Comparison of ENCODE assay signal across 26 cellular contexts in the genomic region with DNA sequence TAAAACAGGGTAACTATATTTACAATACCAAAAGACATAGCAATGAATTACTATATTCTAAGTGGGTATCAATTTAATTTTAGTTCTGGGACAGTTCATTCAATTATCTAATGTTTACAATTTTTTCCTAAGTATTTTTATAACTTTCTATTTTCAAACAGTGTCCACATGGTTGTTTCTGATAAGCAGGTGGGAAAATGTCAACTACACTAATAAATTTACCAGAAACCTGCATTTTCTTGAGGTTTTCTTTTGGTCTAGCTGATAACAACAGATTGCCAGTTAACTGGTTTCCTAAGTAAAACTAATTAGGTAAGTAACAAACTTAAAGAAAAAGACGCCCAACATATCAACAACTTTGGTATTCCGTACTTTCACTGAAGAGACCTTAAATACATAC.
DNase-seq lines count a peak whose midpoint lies in the region; ATAC-seq, FAIRE-seq and TF ChIP-seq lines count a peak whose summit lies in the region.
"Had no signal": no experiment of that assay in that cellular context is flagged by ENCODE, and none has a peak within 500 bp of the region (broad histone marks: within the 10 kb centered on the region; RNA-seq: fewer than 3 reads in every experiment).

No MANE protein-coding gene starts in this region.

- no peak overlapping the region for H3K4me2 ChIP-seq in HepG2 (ENCODE audit: low read depth, low read length)
- H3K4me2 ChIP-seq: GM23338 had no signal

- no peak for FAIRE-seq in HepG2 (lab: Jason Lieb, UNC)

- peak overlapping the region; percentile 72 for H3K4me3 Mint-ChIP-seq in T-helper 2 cell treated with Interferon-gamma antibody and Interleukin-4, amounts not matched to agents 5 μg/mL and 100 μg/mL, for 36 hours
- H3K4me3 Mint-ChIP-seq in activated T-cell treated with anti-CD3 and anti-CD28 coated beads, Interleukin-2, amount 50 U/mL, for 24 hours, result peak overlapping the region; percentile 94
- H3K4me3 Mint-ChIP-seq in stimulated activated effector memory CD8-positive, alpha-beta T cell treated with anti-CD3 and anti-CD28 coated beads, Interleukin-12 subunit alpha, Interleukin-12 subunit beta, amount 100 ng/mL, for 72 hours, result peak overlapping the region; percentile 77
- H3K4me3 Mint-ChIP-seq: B cell; CD8-positive, alpha-beta T cell; GM23338; H9 had no signal

- no peak overlapping the region for H3K9ac ChIP-seq in HepG2 (ENCODE audit: insufficient read depth, low read depth, low read length)

- H3K27me3 Mint-ChIP-seq in T-helper 2 cell treated with Interferon-gamma antibody and Interleukin-4, amounts not matched to agents 5 μg/mL and 100 μg/mL, for 36 hours (ENCODE audit: low read depth), result no peaks in the 10 kb centered on the region
- no peaks in the 10 kb centered on the region for H3K27me3 Mint-ChIP-seq in activated T-cell treated with anti-CD3 and anti-CD28 coated beads, Interleukin-2, amount 50 U/mL, for 24 hours
- H3K27me3 Mint-ChIP-seq: B cell had no signal

- H3K4me1 Mint-ChIP-seq in T-helper 2 cell treated with Interferon-gamma antibody and Interleukin-4, amounts not matched to agents 5 μg/mL and 100 μg/mL, for 36 hours (ENCODE audit: low read depth), result peaks cover 66% of the 10 kb centered on the region
- peaks cover 57% of the 10 kb centered on the region for H3K4me1 Mint-ChIP-seq in activated T-cell treated with anti-CD3 and anti-CD28 coated beads, Interleukin-2, amount 50 U/mL, for 24 hours (ENCODE audit: low read depth)
- peaks cover 36% of the 10 kb centered on the region for H3K4me1 Mint-ChIP-seq in stimulated activated effector memory CD8-positive, alpha-beta T cell treated with anti-CD3 and anti-CD28 coated beads, Interleukin-12 subunit alpha, Interleukin-12 subunit beta, amount 100 ng/mL, for 72 hours
- H3K4me1 Mint-ChIP-seq: B cell, GM23338, H9 had no signal

- TF ChIP-seq CTCF in HepG2 (CRISPR knock-in tag; IDR thresholded peaks at IDR 0.05), result no peak
- no peak for TF ChIP-seq CTCF in right lobe of liver (IDR thresholded peaks at IDR 0.05)

- H3K27me3 ChIP-seq in HepG2 (ENCODE audit: control insufficient read depth in 1 of 2, insufficient read depth in 2 of 2, low read length in 2 of 2) (no peaks in the 10 kb centered on the region), right lobe of liver (no peaks in the 10 kb centered on the region)

- no peak overlapping the region for H3K4me3 ChIP-seq in HepG2 (replicated peaks in 1 of 3; ENCODE audit: insufficient read depth in 1 of 3, low read depth in 2 of 3, low read length in 3 of 3)
- H3K4me3 ChIP-seq in right lobe of liver, result no peak overlapping the region
- H3K4me3 ChIP-seq: GM12878, GM23338 had no signal

- WGBS in HepG2 (ENCODE audit: low lambda C conversion rate), result 99% methylated on average over 2 of the region's 2 CpGs
- 88% methylated on average over 2 of the region's 2 CpGs for WGBS in right lobe of liver (ENCODE audit: insufficient coverage, low coverage, low lambda C conversion rate, missing lambda C conversion rate)

- POLR2A ChIA-PET in HepG2 (lab: Yijun Ruan, JAX), result no interaction called here

- no peaks in the 10 kb centered on the region for H3K36me3 ChIP-seq in HepG2 (replicated peaks in 1 of 2; ENCODE audit: control insufficient read depth in 1 of 2, insufficient read depth in 2 of 2, low read length in 2 of 2)
- H3K36me3 ChIP-seq in right lobe of liver, result no peaks in the 10 kb centered on the region

- TF ChIP-seq EP300 in HepG2 (IDR thresholded peaks at IDR 0.05; ENCODE audit: low read depth in 2 of 2, low read length in 2 of 2) (no peak), HepG2 (CRISPR knock-in tag; IDR thresholded peaks at IDR 0.05; ENCODE audit: borderline replicate concordance) (no peak)

- TF ChIP-seq RAD21 in HepG2 (CRISPR knock-in tag; IDR thresholded peaks at IDR 0.05), result no peak

- H3K27ac ChIP-seq in HepG2 (ENCODE audit: extremely low read length, insufficient read depth, low read length), result no peak overlapping the region
- no peak overlapping the region for H3K27ac ChIP-seq in right lobe of liver
- H3K27ac ChIP-seq: 22Rv1, C4-2B had no signal

- CTCF ChIA-PET in HepG2 (lab: Yijun Ruan, JAX; ENCODE audit: low intra/inter-chr PET ratio, low total read pairs), result no interaction called here

- BruUV-seq in HepG2 (replicated peaks; lab: Mats Ljungman, UMichigan), result no TSS peak

- H3K9me3 Mint-ChIP-seq in T-helper 2 cell treated with Interferon-gamma antibody and Interleukin-4, amounts not matched to agents 5 μg/mL and 100 μg/mL, for 36 hours, result no peaks in the 10 kb centered on the region
- no peaks in the 10 kb centered on the region for H3K9me3 Mint-ChIP-seq in activated T-cell treated with anti-CD3 and anti-CD28 coated beads, Interleukin-2, amount 50 U/mL, for 24 hours
- no peaks in the 10 kb centered on the region for H3K9me3 Mint-ChIP-seq in stimulated activated effector memory CD8-positive, alpha-beta T cell treated with anti-CD3 and anti-CD28 coated beads, Interleukin-12 subunit alpha, Interleukin-12 subunit beta, amount 100 ng/mL, for 72 hours
- H3K9me3 Mint-ChIP-seq: CD8-positive, alpha-beta T cell; GM23338; H9 had no signal

- intact Hi-C loops in HepG2 (cut with micrococcal nuclease; ENCODE audit: unreplicated experiment) (no loop called here), right lobe of liver (cut with DNase I) (no loop called here)

- ATAC-seq in HepG2 (no peak), right lobe of liver (no peak)
- ATAC-seq in stimulated activated effector memory CD8-positive, alpha-beta T cell treated with anti-CD3 and anti-CD28 coated beads, Interleukin-12 subunit alpha, Interleukin-12 subunit beta, amount 100 ng/mL, for 72 hours, result no peak
- ATAC-seq: CD8-positive, alpha-beta T cell; GM12878; GM23338; PC-3 had no signal

- peak overlapping the region; percentile 81 for H3K27ac Mint-ChIP-seq in T-helper 2 cell treated with Interferon-gamma antibody and Interleukin-4, amounts not matched to agents 5 μg/mL and 100 μg/mL, for 36 hours
- H3K27ac Mint-ChIP-seq in activated T-cell treated with anti-CD3 and anti-CD28 coated beads, Interleukin-2, amount 50 U/mL, for 24 hours, result peak overlapping the region; percentile 65
- no peak overlapping the region for H3K27ac Mint-ChIP-seq in stimulated activated effector memory CD8-positive, alpha-beta T cell treated with anti-CD3 and anti-CD28 coated beads, Interleukin-12 subunit alpha, Interleukin-12 subunit beta, amount 100 ng/mL, for 72 hours
- H3K27ac Mint-ChIP-seq: B cell; CD8-positive, alpha-beta T cell; GM23338; H9 had no signal

- in situ Hi-C loops in HepG2 (cut with HindIII; ENCODE audit: extremely low pct_ligation_motif_present, low pct_unique_long_range_greater_than_20kb), result no loop called here

- H3K4me1 ChIP-seq in HepG2 (ENCODE audit: insufficient read depth, low read length) (no peaks in the 10 kb centered on the region), right lobe of liver (no peaks in the 10 kb centered on the region)
- H3K4me1 ChIP-seq: Caco-2 had no signal

- peaks cover 10% of the 10 kb centered on the region for H3K36me3 Mint-ChIP-seq in T-helper 2 cell treated with Interferon-gamma antibody and Interleukin-4, amounts not matched to agents 5 μg/mL and 100 μg/mL, for 36 hours (ENCODE audit: low read depth)
- peaks cover 90% of the 10 kb centered on the region for H3K36me3 Mint-ChIP-seq in activated T-cell treated with anti-CD3 and anti-CD28 coated beads, Interleukin-2, amount 50 U/mL, for 24 hours (ENCODE audit: low read depth)
- H3K36me3 Mint-ChIP-seq in stimulated activated effector memory CD8-positive, alpha-beta T cell treated with anti-CD3 and anti-CD28 coated beads, Interleukin-12 subunit alpha, Interleukin-12 subunit beta, amount 100 ng/mL, for 72 hours, result peaks cover 71% of the 10 kb centered on the region
- H3K36me3 Mint-ChIP-seq: CD8-positive, alpha-beta T cell had no signal

- H3K79me2 ChIP-seq in HepG2 (ENCODE audit: insufficient read depth, low read length), result no peaks in the 10 kb centered on the region

- H2AFZ ChIP-seq in HepG2 (ENCODE audit: low read length), result no peak overlapping the region
- H2AFZ ChIP-seq: GM23338 had no signal

- no peaks in the 10 kb centered on the region for H4K20me1 ChIP-seq in HepG2 (ENCODE audit: insufficient read depth, low read length)

- no peak for TF ChIP-seq POLR2A in HepG2 (IDR thresholded peaks at IDR 0.05; ENCODE audit: insufficient read depth in 1 of 2, low read depth in 2 of 2, low read length in 2 of 2)
- TF ChIP-seq POLR2A in right lobe of liver (IDR thresholded peaks at IDR 0.05), result no peak

- DNase-seq in T-helper 2 cell treated with Interferon-gamma antibody and Interleukin-4, amounts not matched to agents 5 μg/mL and 100 μg/mL, for 36 hours (ENCODE audit: low spot score), result no peak
- DNase-seq in T-helper 2 cell, result no peak
- DNase-seq in activated T-cell treated with anti-CD3 and anti-CD28 coated beads, Interleukin-2, amount 50 U/mL, for 24 hours, result no peak
- no peak for DNase-seq in activated T-cell treated with anti-CD3 and anti-CD28 coated beads, Interleukin-2, amount 50 U/mL, for 48 hours
- no peak for DNase-seq in HepG2 (ENCODE audit: low spot score)
- no peak for DNase-seq in right lobe of liver
- no peak for DNase-seq in stimulated activated effector memory CD8-positive, alpha-beta T cell treated with anti-CD3 and anti-CD28 coated beads, Interleukin-12 subunit alpha, Interleukin-12 subunit beta, amount 100 ng/mL, for 72 hours (ENCODE audit: low spot score in 2 of 2)
- DNase-seq in NCI-H524 treated with DMSO at 0.1 percent for 48 hours (lab: John Stamatoyannopoulos, UW), result no peak
- DNase-seq: Caco-2; CD8-positive, alpha-beta T cell; GDM1; H9; Kasumi-1; MV-4-11; NCI-H1105 treated with DMSO at 0.1 percent for 48 hours; NCI-H146; NCI-H1930; NCI-H2107; NCI-H524; NCI-H774; PC-3 had no signal

- H3K9me3 ChIP-seq in HepG2 (ENCODE audit: low read length) (no peaks in the 10 kb centered on the region), right lobe of liver (no peaks in the 10 kb centered on the region)
- H3K9me3 ChIP-seq: Caco-2 had no signal

TF ChIP-seq in HepG2, 621 proteins besides CTCF, POLR2A, EP300 and RAD21:
- TF ChIP-seq TMF1 (CRISPR knock-in tag; IDR thresholded peaks at IDR 0.05; ENCODE audit: low read depth), result no peak
- TF ChIP-seq, protein P1, sequence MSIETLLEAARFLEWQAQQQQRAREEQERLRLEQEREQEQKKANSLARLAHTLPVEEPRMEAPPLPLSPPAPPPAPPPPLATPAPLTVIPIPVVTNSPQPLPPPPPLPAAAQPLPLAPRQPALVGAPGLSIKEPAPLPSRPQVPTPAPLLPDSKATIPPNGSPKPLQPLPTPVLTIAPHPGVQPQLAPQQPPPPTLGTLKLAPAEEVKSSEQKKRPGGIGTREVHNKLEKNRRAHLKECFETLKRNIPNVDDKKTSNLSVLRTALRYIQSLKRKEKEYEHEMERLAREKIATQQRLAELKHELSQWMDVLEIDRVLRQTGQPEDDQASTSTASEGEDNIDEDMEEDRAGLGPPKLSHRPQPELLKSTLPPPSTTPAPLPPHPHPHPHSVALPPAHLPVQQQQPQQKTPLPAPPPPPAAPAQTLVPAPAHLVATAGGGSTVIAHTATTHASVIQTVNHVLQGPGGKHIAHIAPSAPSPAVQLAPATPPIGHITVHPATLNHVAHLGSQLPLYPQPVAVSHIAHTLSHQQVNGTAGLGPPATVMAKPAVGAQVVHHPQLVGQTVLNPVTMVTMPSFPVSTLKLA (IDR thresholded peaks at IDR 0.05), result peak; percentile 81
